ENCODE assay signal across 12 cellular contexts in the genomic region with DNA sequence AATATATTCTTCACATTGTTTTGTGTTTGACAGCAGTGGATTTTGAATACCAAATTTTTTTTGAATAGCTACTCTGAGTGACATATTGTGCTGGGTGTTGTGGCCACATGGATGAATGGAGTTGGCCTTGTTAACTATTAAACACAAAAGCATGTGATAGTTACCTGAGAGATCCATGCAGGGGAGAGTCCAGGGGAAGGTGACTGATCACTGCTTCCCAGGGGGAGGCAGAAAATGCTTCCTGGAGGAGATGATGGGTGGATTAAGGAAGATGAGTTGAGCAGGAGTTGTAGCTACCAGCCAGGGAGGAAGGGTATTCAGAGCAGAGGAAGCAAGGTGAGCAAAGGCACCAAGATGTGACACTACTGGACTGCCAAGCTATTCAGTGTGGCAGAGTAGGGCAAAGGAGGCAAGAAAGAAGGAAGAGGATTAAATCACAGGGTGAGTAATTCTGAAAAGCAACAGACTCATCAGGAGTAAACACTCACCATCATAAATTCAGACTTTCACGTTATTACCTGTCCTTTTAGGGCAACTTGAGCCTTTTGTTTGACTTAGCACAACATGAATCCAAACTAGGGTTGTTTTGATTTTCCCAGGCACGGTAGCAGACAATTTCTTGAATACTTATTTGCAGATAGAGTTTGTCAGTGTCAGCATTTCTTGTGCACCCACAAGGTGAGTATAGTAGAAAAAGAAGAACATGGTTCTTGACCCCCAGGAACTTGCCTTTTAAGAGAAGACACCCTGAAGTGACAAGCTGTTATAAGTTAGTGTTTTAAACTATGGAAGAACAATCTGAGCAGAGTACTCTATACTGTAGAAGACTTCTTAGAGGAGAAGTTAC. TPM values are rescaled to one million over a fixed set of nuclear protein-coding genes. Genes with fewer than 3 reads are reported as not detected.
A peak's percentile ranks its signal among the peaks of the same experiment; 100 is the strongest.
DNase-seq lines count a peak whose midpoint lies in the region; ATAC-seq and TF ChIP-seq lines count a peak whose summit lies in the region.
"Had no signal": no experiment of that assay in that cellular context is flagged by ENCODE, and none has a peak within 500 bp of the region (broad histone marks: within the 10 kb centered on the region; RNA-seq: fewer than 3 reads in every experiment).

No MANE protein-coding gene starts in this region.

- H2AFZ ChIP-seq in GM23248 (no peak overlapping the region), PC-9 (no peak overlapping the region)

- peaks cover 44% of the 10 kb centered on the region for H3K4me1 Mint-ChIP-seq in neural crest cell

- no peaks in the 10 kb centered on the region for H3K27me3 Mint-ChIP-seq in neural crest cell (ENCODE audit: low read depth)

- POLR2A ChIA-PET in PC-9 (lab: Charles Lee; ENCODE audit: unreplicated experiment) = interaction anchor here (0.6 to 0.9 kb wide), 3 partner anchors 10 to 736 kb away, joined by 3 to 8 read pairs (median 8); no protein-coding TSS in a partner anchor

- H3K27ac ChIP-seq in GM23248 (no peak overlapping the region), PC-9 (peak overlapping the region; percentile 67), colonic mucosa (peak overlapping the region; percentile 40)

- BruUV-seq in PC-9 (replicated peaks; lab: Mats Ljungman, UMichigan) = no TSS peak

- H3K36me3 Mint-ChIP-seq in neural crest cell (ENCODE audit: low read depth) = peaks cover 21% of the 10 kb centered on the region

- no peak overlapping the region for H3K4me3 ChIP-seq in GM23248
- H3K4me3 ChIP-seq in PC-9 = peak overlapping the region; percentile 91; the same call in 1 of the 2 replicates
- H3K4me3 ChIP-seq in colonic mucosa = no peak overlapping the region

- peaks cover 13% of the 10 kb centered on the region for H3K4me1 ChIP-seq in GM23248 (ENCODE audit: insufficient read depth)
- peaks cover 43% of the 10 kb centered on the region for H3K4me1 ChIP-seq in PC-9 (replicated peaks; ENCODE audit: insufficient read depth)
- H3K4me1 ChIP-seq in colonic mucosa = peaks cover 7% of the 10 kb centered on the region

- no peaks in the 10 kb centered on the region for H3F3A ChIP-seq in GM23248 (ENCODE audit: insufficient read depth)
- H3F3A ChIP-seq in PC-9 (ENCODE audit: insufficient read depth, low read depth) = peaks cover 33% of the 10 kb centered on the region

- DNase-seq in GM23248 = peak; percentile 9
- DNase-seq in PC-9 = peak in 1 of 2 experiments; percentile 69
- DNase-seq in colonic mucosa = peak; percentile 19
- no peak for DNase-seq in neural crest cell (ENCODE audit: low read depth, low spot score)
- no peak for DNase-seq in ACHN
- DNase-seq in KBM-7 = no peak
- DNase-seq: activated CD4-positive, CD25-positive, alpha-beta regulatory T cell treated with anti-CD3 and anti-CD28 coated beads, Interleukin-2, amount 50 U/mL, for 72 hours; amniotic stem cell; COR-L47; NCI-H510A treated with DMSO at 0.1 percent for 48 hours; stimulated activated CD4-positive, alpha-beta T cell treated with anti-CD3 and anti-CD28 coated beads, Interleukin-12 subunit alpha, Interleukin-12 subunit beta, amount 100 ng/mL, for 4 hours had no signal

- 69 to 74% methylated on average over 2 of the region's 2 CpGs for WGBS in GM23248 (ENCODE audit: low coverage in 1 of 2, low lambda C conversion rate in 2 of 2, missing lambda C conversion rate in 2 of 2), 2 experiments

- intact Hi-C loops in PC-9 (cut with micrococcal nuclease; ENCODE audit: unreplicated experiment) = no loop called here
- intact Hi-C loops in colonic mucosa (cut with DNase I) = loop anchor here (5.0 kb wide), 1 partner anchor 41 kb away; no protein-coding TSS in a partner anchor

- peaks cover 68% of the 10 kb centered on the region for H3K79me2 ChIP-seq in GM23248 (ENCODE audit: insufficient read depth)
- peaks cover 81% of the 10 kb centered on the region for H3K79me2 ChIP-seq in PC-9 (ENCODE audit: low read depth)

- H3K9me2 ChIP-seq in GM23248 (ENCODE audit: insufficient read depth) (no peaks in the 10 kb centered on the region), PC-9 (ENCODE audit: insufficient read depth) (no peaks in the 10 kb centered on the region)

- H3K27me3 ChIP-seq in GM23248 (replicated peaks; ENCODE audit: insufficient read depth) (no peaks in the 10 kb centered on the region), PC-9 (ENCODE audit: insufficient read depth, low read depth) (no peaks in the 10 kb centered on the region), colonic mucosa (no peaks in the 10 kb centered on the region)

- CTCF ChIA-PET in PC-9 (lab: Charles Lee) = no interaction called here

- H3K9ac ChIP-seq in GM23248 = no peak overlapping the region
- H3K9ac ChIP-seq in colonic mucosa (ENCODE audit: low read depth in 2 of 2, low read length in 2 of 2) = no peak overlapping the region

- H4K20me1 ChIP-seq in GM23248 (ENCODE audit: insufficient read depth) (0 out of 2 replicates have a peak, but pooled peaks cover 6% of the 10 kb centered on the region), PC-9 (ENCODE audit: insufficient read depth) (peaks cover 46% of the 10 kb centered on the region)

- H3K4me2 ChIP-seq in GM23248 (ENCODE audit: unreplicated experiment) = no peak overlapping the region
- peak overlapping the region; percentile 94 for H3K4me2 ChIP-seq in PC-9

- TF ChIP-seq CTCF in PC-9 (conservative IDR thresholded peaks at IDR 0.05) (no peak), colonic mucosa (IDR thresholded peaks at IDR 0.05) (no peak), neural crest cell (conservative IDR thresholded peaks at IDR 0.05) (no peak)

- no peaks in the 10 kb centered on the region for H3K9me3 ChIP-seq in GM23248 (ENCODE audit: low read depth)
- H3K9me3 ChIP-seq in PC-9 (ENCODE audit: insufficient read depth, low read depth) = no peaks in the 10 kb centered on the region
- no peaks in the 10 kb centered on the region for H3K9me3 ChIP-seq in colonic mucosa

- no peak for ATAC-seq in GM21381 (IDR thresholded peaks at IDR 0.05; ENCODE audit: unreplicated experiment)

- in situ Hi-C loops in GM23248 (cut with MboI) = no loop called here
- in situ Hi-C loops in ACHN (cut with HindIII; ENCODE audit: low pct_ligation_motif_present, low pct_unique_long_range_greater_than_20kb, low sequenced_read_pairs) = no loop called here
- in situ Hi-C loops in KBM-7 (cut with MboI; ENCODE audit: low pct_unique_long_range_greater_than_20kb, low sequenced_read_pairs) = no loop called here

- no peaks in the 10 kb centered on the region for H3K9me3 Mint-ChIP-seq in neural crest cell

- peak overlapping the region; percentile 10 for H3K4me3 Mint-ChIP-seq in neural crest cell

- peaks cover 17% of the 10 kb centered on the region for H3K36me3 ChIP-seq in GM23248 (ENCODE audit: low read depth)
- peaks cover 29% of the 10 kb centered on the region for H3K36me3 ChIP-seq in PC-9 (ENCODE audit: low read depth)
- peaks cover 7% of the 10 kb centered on the region for H3K36me3 ChIP-seq in colonic mucosa

- H3K27ac Mint-ChIP-seq in neural crest cell (ENCODE audit: unreplicated experiment) = no peak overlapping the region

RNA-seq across cellular contexts. Expression of a gene that starts 4.2 kb away (rescaled TPM):
- total RNA-seq in GM23248 (2014; rRNA removed; shearing (Covaris generic)) = 49.2 and 54.3 TPM in 2 replicates
- 110 and 117 TPM in 2 replicates for polyA plus RNA-seq in GM23248 (2016; fragmentation: Nextera tagmentation; extraction: Ambion mirVana)
- total RNA-seq in PC-9 (2021) = 149 and 214 TPM in 2 replicates
- 100 to 1,000 TPM; 148 to 282 TPM for total RNA-seq in colonic mucosa
- total RNA-seq in neural crest cell = 93.8 and 98.7 TPM in 2 replicates

Comparison
In these comparisons a context has a peak if more than half of its experiments do, and no peak if none do; other contexts are left out.
1. DNase-seq: peak in GM23248 (single experiment) and colonic mucosa (single experiment); none in neural crest cell (single experiment), ACHN (single experiment) and KBM-7 (single experiment).